Comparison of ENCODE assay signal across 1 cellular context in genomic region chr6:158849899-158850806, GRCh38.
TF ChIP-seq lines count a peak whose summit lies in the region.

No MANE protein-coding gene starts in this region.

TF ChIP-seq in WTC11, 78 proteins besides CTCF, POLR2A, EP300 and RAD21 (continued from another document):
- TF ChIP-seq ZNF532 (CRISPR knock-in tag; IDR thresholded peaks at IDR 0.05; ENCODE audit: borderline replicate concordance): no peak
- no peak for TF ChIP-seq JAZF1 (CRISPR knock-in tag; IDR thresholded peaks at IDR 0.05)
- TF ChIP-seq ATF6 (CRISPR knock-in tag; IDR thresholded peaks at IDR 0.05): no peak
- TF ChIP-seq ZNF416 (CRISPR knock-in tag; IDR thresholded peaks at IDR 0.05): no peak
- no peak for TF ChIP-seq AR (CRISPR knock-in tag; IDR thresholded peaks at IDR 0.05)
- no peak for TF ChIP-seq ESRRA (CRISPR knock-in tag; IDR thresholded peaks at IDR 0.05; ENCODE audit: borderline replicate concordance)
- no peak for TF ChIP-seq AFF4 (CRISPR knock-in tag; IDR thresholded peaks at IDR 0.05; ENCODE audit: borderline replicate concordance)
- no peak for TF ChIP-seq RELA (CRISPR knock-in tag; IDR thresholded peaks at IDR 0.05; ENCODE audit: borderline replicate concordance)
- TF ChIP-seq IRF1 (CRISPR knock-in tag; IDR thresholded peaks at IDR 0.05): no peak
- no peak for TF ChIP-seq SMAD3 (CRISPR knock-in tag; IDR thresholded peaks at IDR 0.05; ENCODE audit: borderline replicate concordance)
- TF ChIP-seq ZSCAN18 (CRISPR knock-in tag; IDR thresholded peaks at IDR 0.05): no peak
- TF ChIP-seq ZNF423 (CRISPR knock-in tag; IDR thresholded peaks at IDR 0.05): no peak
- no peak for TF ChIP-seq MLX (CRISPR knock-in tag; IDR thresholded peaks at IDR 0.05)
- TF ChIP-seq TEAD1 (CRISPR knock-in tag; IDR thresholded peaks at IDR 0.05): no peak
- TF ChIP-seq ZNF219 (CRISPR knock-in tag; IDR thresholded peaks at IDR 0.05; ENCODE audit: borderline replicate concordance): no peak
TF ChIP-seq in WTC11: peak in this region for 0.
